26 cellular contexts compared by ENCODE assay signal in the genomic region with DNA sequence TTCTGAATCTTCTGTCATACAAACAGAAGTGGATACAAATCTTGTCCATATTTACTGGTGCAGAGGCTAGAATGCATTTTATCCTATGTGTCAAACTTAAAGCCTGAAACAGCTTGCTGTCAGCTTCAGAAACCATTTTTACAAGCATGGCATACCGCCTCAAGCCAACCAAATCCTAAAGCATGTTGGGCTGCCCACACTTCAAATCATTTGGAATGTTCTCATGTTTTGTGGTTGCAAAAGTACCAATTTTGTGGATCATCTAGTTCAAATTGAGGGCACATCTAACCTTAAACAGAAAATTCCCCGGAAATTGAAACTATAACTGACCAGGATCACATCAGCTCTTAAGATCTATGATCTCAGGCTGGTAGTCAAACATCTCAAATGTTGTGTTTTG.
"Had no signal": no experiment of that assay in that cellular context is flagged by ENCODE, and none has a peak within 500 bp of the region (broad histone marks: within the 10 kb centered on the region; RNA-seq: fewer than 3 reads in every experiment).

No MANE protein-coding gene starts in this region.

- H3K4me3 Mint-ChIP-seq: activated B cell treated with CpG ODN at 0.5 μM for 24 hours; activated CD8-positive, alpha-beta T cell treated with anti-CD3 and anti-CD28 coated beads for 36 hours; activated T-cell treated with anti-CD3 and anti-CD28 coated beads, Interleukin-2, amount 50 U/mL, for 4 hours; effector memory CD8-positive, alpha-beta T cell; natural killer cell; stimulated activated naive CD8-positive, alpha-beta T cell treated with anti-CD3 and anti-CD28 coated beads, Interleukin-15, Interleukin-2, amounts not matched to agents 100 ng/mL and 50 ng/mL, for 24 hours; T-helper 2 cell treated with Interferon-gamma antibody and Interleukin-4, amounts not matched to agents 5 μg/mL and 100 μg/mL, for 36 hours had no signal

- H3K4me1 ChIP-seq: foreskin keratinocyte had no signal

- H3K9me3 Mint-ChIP-seq: activated B cell treated with CpG ODN at 0.5 μM for 24 hours; activated CD8-positive, alpha-beta T cell treated with anti-CD3 and anti-CD28 coated beads for 36 hours; activated naive CD4-positive, alpha-beta T cell treated with anti-CD3 and anti-CD28 coated beads, Interleukin-2, amount 50 U/mL, for 72 hours; activated T-cell treated with anti-CD3 and anti-CD28 coated beads, Interleukin-2, amount 50 U/mL, for 4 hours; activated T-helper 2 cell treated with anti-CD3 and anti-CD28 coated beads, Interferon-gamma antibody, Interleukin-2, Interleukin-4, amounts not matched to agents 10 μg/mL and 5 μg/mL and 100 μg/mL, durations not matched to agents 14 hours and 24 hours and 36 hours; effector memory CD8-positive, alpha-beta T cell; natural killer cell; stimulated activated naive CD8-positive, alpha-beta T cell treated with anti-CD3 and anti-CD28 coated beads, Interleukin-15, Interleukin-2, amounts not matched to agents 100 ng/mL and 50 ng/mL, for 24 hours; T-helper 2 cell treated with Interferon-gamma antibody and Interleukin-4, amounts not matched to agents 5 μg/mL and 100 μg/mL, for 36 hours had no signal

- H3K27ac Mint-ChIP-seq: activated B cell treated with CpG ODN at 0.5 μM for 24 hours; activated CD8-positive, alpha-beta T cell treated with anti-CD3 and anti-CD28 coated beads for 36 hours; activated naive CD4-positive, alpha-beta T cell treated with anti-CD3 and anti-CD28 coated beads, Interleukin-2, amount 50 U/mL, for 72 hours; activated T-helper 2 cell treated with anti-CD3 and anti-CD28 coated beads, Interferon-gamma antibody, Interleukin-2, Interleukin-4, amounts not matched to agents 10 μg/mL and 5 μg/mL and 100 μg/mL, durations not matched to agents 14 hours and 24 hours and 36 hours; effector memory CD8-positive, alpha-beta T cell; natural killer cell; stimulated activated naive CD8-positive, alpha-beta T cell treated with anti-CD3 and anti-CD28 coated beads, Interleukin-15, Interleukin-2, amounts not matched to agents 100 ng/mL and 50 ng/mL, for 24 hours; T-helper 2 cell treated with Interferon-gamma antibody and Interleukin-4, amounts not matched to agents 5 μg/mL and 100 μg/mL, for 36 hours had no signal

- H3K27ac ChIP-seq: adrenal gland, brain microvascular endothelial cell, coronary artery, dorsolateral prefrontal cortex, foreskin keratinocyte, heart left ventricle, lower lobe of right lung, thoracic aorta had no signal

- ATAC-seq: activated CD8-positive, alpha-beta T cell treated with anti-CD3 and anti-CD28 coated beads for 36 hours; activated naive CD4-positive, alpha-beta T cell treated with anti-CD3 and anti-CD28 coated beads, Interleukin-2, amount 50 U/mL, for 72 hours; activated T-cell treated with anti-CD3 and anti-CD28 coated beads, Interleukin-2, amount 50 U/mL, for 4 hours; effector memory CD8-positive, alpha-beta T cell; foreskin keratinocyte; heart left ventricle; left lobe of liver; lower lobe of right lung; natural killer cell; right cardiac atrium had no signal

- H3K27me3 ChIP-seq: adrenal gland, brain microvascular endothelial cell, dorsolateral prefrontal cortex, foreskin keratinocyte had no signal

- H3K4me3 ChIP-seq: adrenal gland, coronary artery, heart left ventricle, lower lobe of right lung, thoracic aorta had no signal

- H3K36me3 Mint-ChIP-seq: activated naive CD4-positive, alpha-beta T cell treated with anti-CD3 and anti-CD28 coated beads, Interleukin-2, amount 50 U/mL, for 72 hours; natural killer cell had no signal

- H3K9me3 ChIP-seq: adrenal gland, heart left ventricle, lower lobe of right lung, thoracic aorta had no signal

- H3K36me3 ChIP-seq: adrenal gland, brain microvascular endothelial cell, heart left ventricle, lower lobe of right lung, thoracic aorta had no signal

- DNase-seq: activated B cell treated with CpG ODN at 0.5 μM for 24 hours; activated CD4-positive, alpha-beta T cell treated with anti-CD3 and anti-CD28 coated beads, Interleukin-2, amount 50 U/mL, for 1 hour; activated CD8-positive, alpha-beta T cell treated with anti-CD3 and anti-CD28 coated beads for 36 hours; activated naive CD4-positive, alpha-beta T cell; activated T-cell treated with anti-CD3 and anti-CD28 coated beads, Interleukin-2, amount 50 U/mL, for 4 hours; adrenal gland; aorta; brain microvascular endothelial cell; dorsolateral prefrontal cortex; effector memory CD8-positive, alpha-beta T cell; foreskin keratinocyte; heart left ventricle; kidney glomerular epithelial cell; lower lobe of right lung; mesendoderm; natural killer cell; right cardiac atrium; stimulated activated CD4-positive, alpha-beta T cell treated with anti-CD3 and anti-CD28 coated beads, Interleukin-4, amount 100 ng/mL, for 1 hour; trophoblast cell had no signal
